Comparison of ENCODE assay signal across 1 cellular context in genomic region chr1:81978945-81979344, GRCh38.
TF ChIP-seq lines count a peak whose summit lies in the region.

No MANE protein-coding gene starts in this region.

TF ChIP-seq in H1, 55 proteins besides CTCF, POLR2A, EP300 and RAD21 (continued from another document):
- peak; percentile 70 for TF ChIP-seq CHD7 (IDR thresholded peaks at IDR 0.05; ENCODE audit: insufficient replicate concordance, low read length)
- no peak for TF ChIP-seq GABPA (IDR thresholded peaks at IDR 0.05; ENCODE audit: borderline replicate concordance, insufficient read depth, low read length)
